ENCODE assay signal across 1 cellular context in genomic region chr4:186798951-186799659, GRCh38.
TF ChIP-seq lines count a peak whose summit lies in the region.

No MANE protein-coding gene starts in this region.

TF ChIP-seq in K562, 482 proteins besides CTCF, POLR2A, EP300 and RAD21 (continues in another document):
- no peak for TF ChIP-seq ID3 (CRISPR knock-in tag; IDR thresholded peaks at IDR 0.05)
- no peak for TF ChIP-seq ID3 (tag; IDR thresholded peaks at IDR 0.05)
- TF ChIP-seq POLR3G (IDR thresholded peaks at IDR 0.05; ENCODE audit: extremely low read depth, insufficient read length, insufficient replicate concordance), result no peak
- no peak for TF ChIP-seq ZNF830 (CRISPR knock-in tag; IDR thresholded peaks at IDR 0.05)
- no peak for TF ChIP-seq COPS2 (conservative IDR thresholded peaks at IDR 0.05)
- TF ChIP-seq FOXJ2 (tag; IDR thresholded peaks at IDR 0.05), result no peak
- no peak for TF ChIP-seq SNIP1 (IDR thresholded peaks at IDR 0.05; ENCODE audit: low read depth)
- no peak for TF ChIP-seq SMAD1 (IDR thresholded peaks at IDR 0.05; ENCODE audit: low read depth, low read length, partially characterized antibody)
- TF ChIP-seq BACH1 (tag; IDR thresholded peaks at IDR 0.05), result no peak
- TF ChIP-seq ARID1B (IDR thresholded peaks at IDR 0.05), result peak; percentile 74
- no peak for TF ChIP-seq NR2F6 (CRISPR knock-in tag; IDR thresholded peaks at IDR 0.05)
- no peak for TF ChIP-seq ZNF239 (CRISPR knock-in tag; IDR thresholded peaks at IDR 0.05)
- TF ChIP-seq ZC3H8 (IDR thresholded peaks at IDR 0.05), result no peak
- TF ChIP-seq KLF10 (CRISPR knock-in tag; IDR thresholded peaks at IDR 0.05), result no peak
- TF ChIP-seq OTX1 (CRISPR knock-in tag; IDR thresholded peaks at IDR 0.05), result no peak
- TF ChIP-seq CEBPB (tag; IDR thresholded peaks at IDR 0.05), result no peak
- no peak for TF ChIP-seq HSF4 (CRISPR knock-in tag; IDR thresholded peaks at IDR 0.05; ENCODE audit: borderline replicate concordance)
- no peak for TF ChIP-seq MYBL2 (IDR thresholded peaks at IDR 0.05; ENCODE audit: low read depth)
- no peak for TF ChIP-seq MYBL2 (CRISPR knock-in tag; IDR thresholded peaks at IDR 0.05; ENCODE audit: borderline replicate concordance)
- TF ChIP-seq ZNF644 (tag; IDR thresholded peaks at IDR 0.05; ENCODE audit: low read depth), result no peak
- TF ChIP-seq ZNF444 (CRISPR knock-in tag; IDR thresholded peaks at IDR 0.05), result no peak
- no peak for TF ChIP-seq RB1 (IDR thresholded peaks at IDR 0.05; ENCODE audit: low read depth)
- TF ChIP-seq TSC22D4 (tag; IDR thresholded peaks at IDR 0.05), result no peak
- no peak for TF ChIP-seq ZNF76 (CRISPR knock-in tag; IDR thresholded peaks at IDR 0.05; ENCODE audit: borderline replicate concordance)
- TF ChIP-seq TEAD4 (IDR thresholded peaks at IDR 0.05; ENCODE audit: low read length), result peak; percentile 80
- TF ChIP-seq TEAD4 (CRISPR knock-in tag; IDR thresholded peaks at IDR 0.05; ENCODE audit: borderline replicate concordance), result no peak
- TF ChIP-seq GATAD2B (IDR thresholded peaks at IDR 0.05; ENCODE audit: borderline replicate concordance), result peak; percentile 15; the same call in 1 of the 2 replicates
- no peak for TF ChIP-seq ZBED1 (IDR thresholded peaks at IDR 0.05)
- TF ChIP-seq ARID2 (IDR thresholded peaks at IDR 0.05), result no peak
- no peak for TF ChIP-seq HNRNPLL (IDR thresholded peaks at IDR 0.05; ENCODE audit: low read depth, low read length, poor library complexity, severe bottlenecking)
- TF ChIP-seq TAF7 (tag; IDR thresholded peaks at IDR 0.05), result no peak
- TF ChIP-seq SLC30A9 (CRISPR knock-in tag; IDR thresholded peaks at IDR 0.05), result no peak
- TF ChIP-seq CLOCK (CRISPR knock-in tag; IDR thresholded peaks at IDR 0.05; ENCODE audit: borderline replicate concordance), result no peak
- TF ChIP-seq MCM5 (IDR thresholded peaks at IDR 0.05; ENCODE audit: low read depth), result no peak
- TF ChIP-seq ETS2 (tag; IDR thresholded peaks at IDR 0.05; ENCODE audit: borderline replicate concordance, poor library complexity, severe bottlenecking), result no peak
- TF ChIP-seq IRF1 (CRISPR knock-in tag; IDR thresholded peaks at IDR 0.05; ENCODE audit: borderline replicate concordance), result no peak
- no peak for TF ChIP-seq BCOR (IDR thresholded peaks at IDR 0.05)
- TF ChIP-seq NR2C2 (CRISPR knock-in tag; IDR thresholded peaks at IDR 0.05), result no peak
- no peak for TF ChIP-seq NR2C2 (tag; IDR thresholded peaks at IDR 0.05)
- no peak for TF ChIP-seq NR4A1 (CRISPR knock-in tag; IDR thresholded peaks at IDR 0.05)
- no peak for TF ChIP-seq NR4A1 (tag; IDR thresholded peaks at IDR 0.05)
- TF ChIP-seq ZBTB17 (CRISPR knock-in tag; IDR thresholded peaks at IDR 0.05), result no peak
- TF ChIP-seq ZNF24 (IDR thresholded peaks at IDR 0.05), result no peak
- no peak for TF ChIP-seq CHD7 (IDR thresholded peaks at IDR 0.05; ENCODE audit: low read depth, low read length)
- TF ChIP-seq POU5F1 (IDR thresholded peaks at IDR 0.05; ENCODE audit: borderline replicate concordance, low read depth, low read length, partially characterized antibody), result no peak
- peak; percentile 61 for TF ChIP-seq NCOR1 (IDR thresholded peaks at IDR 0.05)
- TF ChIP-seq CREB3 (tag; conservative IDR thresholded peaks at IDR 0.05; ENCODE audit: low read depth), result no peak
- TF ChIP-seq ZNF146 (CRISPR knock-in tag; IDR thresholded peaks at IDR 0.05; ENCODE audit: unreplicated experiment), result no peak
- TF ChIP-seq ZNF436 (CRISPR knock-in tag; IDR thresholded peaks at IDR 0.05), result no peak
- no peak for TF ChIP-seq E2F5 (CRISPR knock-in tag; IDR thresholded peaks at IDR 0.05)
- TF ChIP-seq HNRNPH1 (optimal IDR thresholded peaks at IDR 0.05; ENCODE audit: low read depth, low read length), result no peak
- TF ChIP-seq TCF15 (CRISPR knock-in tag; IDR thresholded peaks at IDR 0.05), result no peak
- TF ChIP-seq FIP1L1 (IDR thresholded peaks at IDR 0.05; ENCODE audit: low read depth, low read length, poor library complexity, severe bottlenecking), result no peak
- no peak for TF ChIP-seq E2F6 (IDR thresholded peaks at IDR 0.05; ENCODE audit: borderline replicate concordance in 1 of 2, extremely low read depth in 1 of 2, insufficient read depth in 1 of 2, insufficient read length in 1 of 2, low read depth in 1 of 2, low read length in 1 of 2, poor library complexity in 1 of 2, severe bottlenecking in 1 of 2)
- no peak for TF ChIP-seq NR1H2 (CRISPR knock-in tag; IDR thresholded peaks at IDR 0.05)
- peak; percentile 72 for TF ChIP-seq MEIS2 (IDR thresholded peaks at IDR 0.05; ENCODE audit: partially characterized antibody)
- TF ChIP-seq USF1 (CRISPR knock-in tag; IDR thresholded peaks at IDR 0.05), result no peak
- TF ChIP-seq DMBX1 (CRISPR knock-in tag; IDR thresholded peaks at IDR 0.05; ENCODE audit: borderline replicate concordance), result no peak
- no peak for TF ChIP-seq ZSCAN32 (CRISPR knock-in tag; IDR thresholded peaks at IDR 0.05)
